9 cellular contexts compared by ENCODE assay signal in genomic region chr6:81465859-81466258, GRCh38.
DNase-seq lines count a peak whose midpoint lies in the region; ATAC-seq and TF ChIP-seq lines count a peak whose summit lies in the region.
"Had no signal": no experiment of that assay in that cellular context is flagged by ENCODE, and none has a peak within 500 bp of the region (broad histone marks: within the 10 kb centered on the region; RNA-seq: fewer than 3 reads in every experiment).

No MANE protein-coding gene starts in this region.

- H3K36me3 ChIP-seq in right atrium auricular region, result no peaks in the 10 kb centered on the region

- DNase-seq in right atrium auricular region (ENCODE audit: low spot score), result no peak
- no peak for DNase-seq in Right ventricle myocardium inferior (ENCODE audit: missing footprints)
- peak; percentile 32 for DNase-seq in RKO (ENCODE audit: low spot score)
- peak; percentile 59 for DNase-seq in fibroblast of the aortic adventitia (ENCODE audit: low read depth)
- DNase-seq in caudate nucleus (lab: John Stamatoyannopoulos, UW), result no peak
- DNase-seq in natural killer cell, result no peak
- no peak for DNase-seq in NCI-H2029 treated with DMSO at 0.1 percent for 48 hours (lab: John Stamatoyannopoulos, UW)
- no peak for DNase-seq in activated CD8-positive, alpha-beta memory T cell treated with anti-CD3 and anti-CD28 coated beads, Interleukin-2, amount 50 U/mL, for 48 hours
- DNase-seq: activated naive CD4-positive, alpha-beta T cell treated with anti-CD3 and anti-CD28 coated beads for 36 hours had no signal

- TF ChIP-seq CTCF in right atrium auricular region (IDR thresholded peaks at IDR 0.05) (peak; percentile 31 to 67), fibroblast of the aortic adventitia (IDR thresholded peaks at IDR 0.05; ENCODE audit: insufficient read depth, low read length) (peak; percentile 63), natural killer cell (IDR thresholded peaks at IDR 0.05) (no peak)

- no peaks in the 10 kb centered on the region for H3K4me1 ChIP-seq in right atrium auricular region

- H3K4me3 ChIP-seq in right atrium auricular region (no peak overlapping the region), fibroblast of the aortic adventitia (ENCODE audit: low read depth, low read length) (no peak overlapping the region)

- no peaks in the 10 kb centered on the region for H3K36me3 Mint-ChIP-seq in natural killer cell

- no peak overlapping the region for H3K4me3 Mint-ChIP-seq in natural killer cell
- H3K4me3 Mint-ChIP-seq: activated naive CD4-positive, alpha-beta T cell treated with anti-CD3 and anti-CD28 coated beads for 36 hours had no signal

- H3K27ac ChIP-seq in right atrium auricular region (no peak overlapping the region), caudate nucleus (ENCODE audit: low read depth, low read length) (no peak overlapping the region)

- ATAC-seq in Right ventricle myocardium inferior, result no peak
- no peak for ATAC-seq in natural killer cell

- H3K27me3 ChIP-seq in right atrium auricular region, result no peaks in the 10 kb centered on the region

- H3K9me3 ChIP-seq in right atrium auricular region, result no peaks in the 10 kb centered on the region

- no peaks in the 10 kb centered on the region for H3K4me1 Mint-ChIP-seq in natural killer cell

- H3K27me3 Mint-ChIP-seq in natural killer cell (ENCODE audit: low read depth in 2 of 2), result no peaks in the 10 kb centered on the region

- H3K27ac Mint-ChIP-seq in natural killer cell, result no peak overlapping the region
- H3K27ac Mint-ChIP-seq: activated naive CD4-positive, alpha-beta T cell treated with anti-CD3 and anti-CD28 coated beads for 36 hours had no signal

- intact Hi-C loops in Right ventricle myocardium inferior (cut with DNase I), result loop anchor here (5.0 to 10.0 kb wide), 2 partner anchors 221 to 286 kb away; partner anchors contain the start of gene TENT5A
- intact Hi-C loops in natural killer cell (cut with micrococcal nuclease), result no loop called here

- peaks cover 7 to 8% of the 10 kb centered on the region in 2 donors for H3K9me3 Mint-ChIP-seq in natural killer cell

Comparison
In these comparisons a context has a peak if more than half of its experiments do, and no peak if none do; other contexts are left out.
1. DNase-seq: peak in RKO (single experiment) and fibroblast of the aortic adventitia (single experiment); none in right atrium auricular region (single experiment), Right ventricle myocardium inferior (single experiment), caudate nucleus (0 of 61), natural killer cell (single experiment), NCI-H2029 treated with DMSO at 0.1 percent for 48 hours (single experiment) and activated CD8-positive, alpha-beta memory T cell treated with anti-CD3 and anti-CD28 coated beads, Interleukin-2, amount 50 U/mL, for 48 hours (single experiment).